Comparison of ENCODE assay signal across 1 cellular context in the genomic region with DNA sequence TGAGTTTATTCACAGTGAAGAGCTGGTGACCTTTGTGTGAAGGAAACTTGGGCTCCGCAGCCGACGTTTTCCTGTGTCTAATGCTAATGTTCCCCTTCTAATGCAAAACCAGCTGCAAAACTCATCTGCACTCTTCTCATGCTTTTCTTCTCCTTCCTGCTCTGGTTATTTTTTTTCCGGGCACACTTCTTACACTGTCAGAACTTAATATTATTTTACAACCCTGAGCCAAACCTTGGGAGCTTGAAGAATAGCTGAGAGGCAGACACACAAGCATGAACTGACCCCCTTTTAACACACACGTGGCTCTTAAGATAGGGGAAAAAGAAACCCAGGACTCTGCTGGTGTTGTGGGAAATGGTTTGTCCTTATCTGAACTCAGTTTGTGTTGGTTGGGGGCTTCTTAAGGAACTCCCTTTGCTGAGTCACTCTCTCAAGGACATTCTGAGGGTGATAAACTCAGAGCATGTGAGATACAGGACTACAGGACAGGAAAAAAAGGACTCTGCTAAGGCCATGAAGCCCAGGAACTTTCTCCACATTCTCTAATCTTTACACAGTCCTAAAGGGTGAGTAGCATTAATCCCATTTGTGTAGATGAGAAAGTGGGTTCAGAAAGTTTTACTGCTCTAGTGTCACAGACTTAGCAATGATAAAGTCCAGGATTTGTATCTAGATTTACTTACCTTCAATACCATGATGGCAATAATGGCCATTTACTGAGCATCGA.
TF ChIP-seq lines count a peak whose summit lies in the region.

No MANE protein-coding gene starts in this region.

TF ChIP-seq in K562, 482 proteins besides CTCF, POLR2A, EP300 and RAD21 (continued from another document and continues in another):
- TF ChIP-seq, protein P1, sequence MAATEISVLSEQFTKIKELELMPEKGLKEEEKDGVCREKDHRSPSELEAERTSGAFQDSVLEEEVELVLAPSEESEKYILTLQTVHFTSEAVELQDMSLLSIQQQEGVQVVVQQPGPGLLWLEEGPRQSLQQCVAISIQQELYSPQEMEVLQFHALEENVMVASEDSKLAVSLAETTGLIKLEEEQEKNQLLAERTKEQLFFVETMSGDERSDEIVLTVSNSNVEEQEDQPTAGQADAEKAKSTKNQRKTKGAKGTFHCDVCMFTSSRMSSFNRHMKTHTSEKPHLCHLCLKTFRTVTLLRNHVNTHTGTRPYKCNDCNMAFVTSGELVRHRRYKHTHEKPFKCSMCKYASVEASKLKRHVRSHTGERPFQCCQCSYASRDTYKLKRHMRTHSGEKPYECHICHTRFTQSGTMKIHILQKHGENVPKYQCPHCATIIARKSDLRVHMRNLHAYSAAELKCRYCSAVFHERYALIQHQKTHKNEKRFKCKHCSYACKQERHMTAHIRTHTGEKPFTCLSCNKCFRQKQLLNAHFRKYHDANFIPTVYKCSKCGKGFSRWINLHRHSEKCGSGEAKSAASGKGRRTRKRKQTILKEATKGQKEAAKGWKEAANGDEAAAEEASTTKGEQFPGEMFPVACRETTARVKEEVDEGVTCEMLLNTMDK (IDR thresholded peaks at IDR 0.05; ENCODE audit: borderline replicate concordance, insufficient read depth, low read depth, low read length, poor library complexity, severe bottlenecking) = no peak
- peak; percentile 92 for TF ChIP-seq SMARCA4 (IDR thresholded peaks at IDR 0.05)
- TF ChIP-seq CCAR2 (IDR thresholded peaks at IDR 0.05; ENCODE audit: low read depth, low read length) = no peak
- TF ChIP-seq, protein P2, sequence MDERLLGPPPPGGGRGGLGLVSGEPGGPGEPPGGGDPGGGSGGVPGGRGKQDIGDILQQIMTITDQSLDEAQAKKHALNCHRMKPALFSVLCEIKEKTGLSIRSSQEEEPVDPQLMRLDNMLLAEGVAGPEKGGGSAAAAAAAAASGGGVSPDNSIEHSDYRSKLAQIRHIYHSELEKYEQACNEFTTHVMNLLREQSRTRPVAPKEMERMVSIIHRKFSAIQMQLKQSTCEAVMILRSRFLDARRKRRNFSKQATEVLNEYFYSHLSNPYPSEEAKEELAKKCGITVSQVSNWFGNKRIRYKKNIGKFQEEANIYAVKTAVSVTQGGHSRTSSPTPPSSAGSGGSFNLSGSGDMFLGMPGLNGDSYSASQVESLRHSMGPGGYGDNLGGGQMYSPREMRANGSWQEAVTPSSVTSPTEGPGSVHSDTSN (CRISPR knock-in tag; IDR thresholded peaks at IDR 0.05; ENCODE audit: low read depth) = no peak
- TF ChIP-seq, protein P2 (tag; conservative IDR thresholded peaks at IDR 0.05; ENCODE audit: low read depth) = no peak
- no peak for TF ChIP-seq IFI16 (CRISPR knock-in tag; IDR thresholded peaks at IDR 0.05)
- peak; percentile 97 for TF ChIP-seq NFE2 (IDR thresholded peaks at IDR 0.05; ENCODE audit: low read depth)
- no peak for TF ChIP-seq MEIS2 (IDR thresholded peaks at IDR 0.05; ENCODE audit: partially characterized antibody)
- peak; percentile 63; the same call in 1 of the 2 replicates for TF ChIP-seq SPI1 (IDR thresholded peaks at IDR 0.05; ENCODE audit: borderline replicate concordance, low read depth, low read length)
- TF ChIP-seq, protein P3, sequence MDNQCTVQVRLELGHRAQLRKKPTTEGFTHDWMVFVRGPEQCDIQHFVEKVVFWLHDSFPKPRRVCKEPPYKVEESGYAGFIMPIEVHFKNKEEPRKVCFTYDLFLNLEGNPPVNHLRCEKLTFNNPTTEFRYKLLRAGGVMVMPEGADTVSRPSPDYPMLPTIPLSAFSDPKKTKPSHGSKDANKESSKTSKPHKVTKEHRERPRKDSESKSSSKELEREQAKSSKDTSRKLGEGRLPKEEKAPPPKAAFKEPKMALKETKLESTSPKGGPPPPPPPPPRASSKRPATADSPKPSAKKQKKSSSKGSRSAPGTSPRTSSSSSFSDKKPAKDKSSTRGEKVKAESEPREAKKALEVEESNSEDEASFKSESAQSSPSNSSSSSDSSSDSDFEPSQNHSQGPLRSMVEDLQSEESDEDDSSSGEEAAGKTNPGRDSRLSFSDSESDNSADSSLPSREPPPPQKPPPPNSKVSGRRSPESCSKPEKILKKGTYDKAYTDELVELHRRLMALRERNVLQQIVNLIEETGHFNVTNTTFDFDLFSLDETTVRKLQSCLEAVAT (IDR thresholded peaks at IDR 0.05) = peak; percentile 47 to 55
- TF ChIP-seq CBX3 (IDR thresholded peaks at IDR 0.05; ENCODE audit: borderline replicate concordance in 1 of 2, low read length in 2 of 2) = peak in 1 of 2 experiments; percentile 79; a peak in 2 of 3 replicates
- no peak for TF ChIP-seq TARDBP (IDR thresholded peaks at IDR 0.05)
- peak; percentile 77 for TF ChIP-seq JUN (IDR thresholded peaks at IDR 0.05; ENCODE audit: borderline replicate concordance, low read depth, low read length)
- TF ChIP-seq JUN (CRISPR knock-in tag; IDR thresholded peaks at IDR 0.05; ENCODE audit: borderline replicate concordance) = no peak
- TF ChIP-seq CTBP1 (IDR thresholded peaks at IDR 0.05; ENCODE audit: borderline replicate concordance) = peak; percentile 46; the same call in 1 of the 2 replicates
- no peak for TF ChIP-seq RBM25 (IDR thresholded peaks at IDR 0.05; ENCODE audit: low read depth, low read length, severe bottlenecking)
- TF ChIP-seq, protein P4, sequence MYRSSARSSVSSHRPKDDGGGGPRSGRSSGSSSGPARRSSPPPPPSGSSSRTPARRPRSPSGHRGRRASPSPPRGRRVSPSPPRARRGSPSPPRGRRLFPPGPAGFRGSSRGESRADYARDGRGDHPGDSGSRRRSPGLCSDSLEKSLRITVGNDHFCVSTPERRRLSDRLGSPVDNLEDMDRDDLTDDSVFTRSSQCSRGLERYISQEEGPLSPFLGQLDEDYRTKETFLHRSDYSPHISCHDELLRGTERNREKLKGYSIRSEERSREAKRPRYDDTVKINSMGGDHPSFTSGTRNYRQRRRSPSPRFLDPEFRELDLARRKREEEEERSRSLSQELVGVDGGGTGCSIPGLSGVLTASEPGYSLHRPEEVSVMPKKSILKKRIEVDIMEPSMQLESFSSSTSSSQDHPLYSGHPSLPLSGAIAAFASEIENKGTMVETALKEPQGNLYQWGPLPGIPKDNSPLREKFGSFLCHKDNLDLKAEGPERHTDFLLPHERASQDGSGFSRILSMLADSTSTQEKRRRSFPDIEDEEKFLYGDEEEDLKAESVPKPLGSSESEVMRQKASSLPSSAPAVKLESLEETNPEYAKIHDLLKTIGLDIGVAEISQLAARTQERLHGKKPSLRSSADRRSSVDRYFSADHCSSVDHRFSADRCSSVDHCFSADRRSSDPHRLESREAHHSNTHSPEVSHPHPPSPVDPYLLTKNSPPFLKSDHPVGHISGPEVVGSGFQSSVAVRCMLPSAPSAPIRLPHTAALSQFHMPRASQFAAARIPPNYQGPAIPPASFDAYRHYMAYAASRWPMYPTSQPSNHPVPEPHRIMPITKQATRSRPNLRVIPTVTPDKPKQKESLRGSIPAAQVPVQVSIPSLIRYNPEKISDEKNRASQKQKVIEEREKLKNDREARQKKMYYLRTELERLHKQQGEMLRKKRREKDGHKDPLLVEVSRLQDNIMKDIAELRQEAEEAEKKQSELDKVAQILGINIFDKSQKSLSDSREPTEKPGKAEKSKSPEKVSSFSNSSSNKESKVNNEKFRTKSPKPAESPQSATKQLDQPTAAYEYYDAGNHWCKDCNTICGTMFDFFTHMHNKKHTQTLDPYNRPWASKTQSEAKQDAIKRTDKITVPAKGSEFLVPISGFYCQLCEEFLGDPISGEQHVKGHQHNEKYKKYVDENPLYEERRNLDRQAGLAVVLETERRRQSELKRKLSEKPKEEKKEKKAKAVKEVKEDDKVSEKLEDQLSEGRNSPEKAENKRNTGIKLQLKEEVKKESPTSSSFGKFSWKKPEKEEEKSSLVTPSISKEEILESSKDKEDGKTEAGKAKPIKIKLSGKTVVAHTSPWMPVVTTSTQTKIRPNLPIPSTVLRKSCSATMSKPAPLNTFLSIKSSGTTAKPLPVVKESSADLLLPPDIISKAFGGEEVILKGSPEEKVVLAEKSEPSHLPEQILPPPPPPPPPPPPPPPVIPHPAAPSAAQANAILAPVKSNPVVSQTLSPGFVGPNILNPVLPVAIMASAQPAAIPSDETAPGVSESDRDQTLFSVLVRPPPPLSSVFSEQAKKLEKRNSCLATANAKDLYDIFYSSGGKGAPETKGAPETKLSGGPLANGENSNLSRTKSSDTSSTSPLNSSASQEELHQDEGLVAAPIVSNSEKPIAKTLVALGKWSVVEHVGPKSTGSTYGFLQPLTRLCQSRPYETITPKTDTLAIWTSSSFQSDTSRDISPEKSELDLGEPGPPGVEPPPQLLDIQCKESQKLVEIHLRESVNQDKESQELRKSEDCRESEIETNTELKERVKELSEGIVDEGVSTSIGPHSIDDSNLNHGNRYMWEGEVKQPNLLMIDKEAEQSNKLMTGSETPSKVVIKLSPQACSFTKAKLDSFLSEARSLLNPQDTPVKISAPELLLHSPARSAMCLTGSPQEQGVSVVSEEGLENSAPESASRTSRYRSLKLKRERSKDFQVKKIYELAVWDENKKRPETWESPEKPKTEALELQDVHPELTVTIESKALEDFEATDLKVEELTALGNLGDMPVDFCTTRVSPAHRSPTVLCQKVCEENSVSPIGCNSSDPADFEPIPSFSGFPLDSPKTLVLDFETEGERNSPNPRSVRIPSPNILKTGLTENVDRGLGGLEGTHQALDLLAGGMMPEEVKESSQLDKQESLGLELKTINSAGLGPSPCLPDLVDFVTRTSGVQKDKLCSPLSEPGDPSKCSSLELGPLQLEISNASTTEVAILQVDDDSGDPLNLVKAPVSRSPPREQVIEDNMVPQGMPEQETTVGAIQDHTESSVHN (IDR thresholded peaks at IDR 0.05; ENCODE audit: borderline replicate concordance in 1 of 2, low read depth in 1 of 2) = no peak; a peak in 2 of 4 replicates
- peak; percentile 36; the same call in 1 of the 2 replicates for TF ChIP-seq ETV1 (tag; conservative IDR thresholded peaks at IDR 0.05; ENCODE audit: low read depth)
- TF ChIP-seq, protein P5, sequence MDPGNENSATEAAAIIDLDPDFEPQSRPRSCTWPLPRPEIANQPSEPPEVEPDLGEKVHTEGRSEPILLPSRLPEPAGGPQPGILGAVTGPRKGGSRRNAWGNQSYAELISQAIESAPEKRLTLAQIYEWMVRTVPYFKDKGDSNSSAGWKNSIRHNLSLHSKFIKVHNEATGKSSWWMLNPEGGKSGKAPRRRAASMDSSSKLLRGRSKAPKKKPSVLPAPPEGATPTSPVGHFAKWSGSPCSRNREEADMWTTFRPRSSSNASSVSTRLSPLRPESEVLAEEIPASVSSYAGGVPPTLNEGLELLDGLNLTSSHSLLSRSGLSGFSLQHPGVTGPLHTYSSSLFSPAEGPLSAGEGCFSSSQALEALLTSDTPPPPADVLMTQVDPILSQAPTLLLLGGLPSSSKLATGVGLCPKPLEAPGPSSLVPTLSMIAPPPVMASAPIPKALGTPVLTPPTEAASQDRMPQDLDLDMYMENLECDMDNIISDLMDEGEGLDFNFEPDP (CRISPR knock-in tag; IDR thresholded peaks at IDR 0.05) = no peak
- TF ChIP-seq ZNF518B (CRISPR knock-in tag; IDR thresholded peaks at IDR 0.05) = no peak
- TF ChIP-seq ZNF507 (tag; conservative IDR thresholded peaks at IDR 0.05) = no peak
- peak; percentile 81 for TF ChIP-seq TEAD4 (IDR thresholded peaks at IDR 0.05; ENCODE audit: low read length)
- no peak for TF ChIP-seq TEAD4 (CRISPR knock-in tag; IDR thresholded peaks at IDR 0.05; ENCODE audit: borderline replicate concordance)
- TF ChIP-seq ZNF23 (CRISPR knock-in tag; IDR thresholded peaks at IDR 0.05) = no peak
- no peak for TF ChIP-seq DACH1 (IDR thresholded peaks at IDR 0.05; ENCODE audit: partially characterized antibody)
- TF ChIP-seq NBN (IDR thresholded peaks at IDR 0.05; ENCODE audit: low read depth) = peak; percentile 78
- peak; percentile 94 for TF ChIP-seq JUND (IDR thresholded peaks at IDR 0.05; ENCODE audit: borderline replicate concordance, low read depth, low read length)
- peak; percentile 93; the same call in 2 of the 3 replicates for TF ChIP-seq JUND (tag; IDR thresholded peaks at IDR 0.05; ENCODE audit: borderline replicate concordance, low read depth, low read length)
- TF ChIP-seq RB1 (IDR thresholded peaks at IDR 0.05; ENCODE audit: low read depth) = no peak
- TF ChIP-seq ATF1 (CRISPR knock-in tag; IDR thresholded peaks at IDR 0.05) = no peak
- peak; percentile 58; the same call in 1 of the 2 replicates for TF ChIP-seq ATF1 (tag; IDR thresholded peaks at IDR 0.05)
- TF ChIP-seq HNRNPUL1 (IDR thresholded peaks at IDR 0.05; ENCODE audit: low read length) = no peak
